Comparison of ENCODE assay signal across 7 cellular contexts in genomic region chr16:50627419-50627818, GRCh38. TPM values are rescaled to one million over a fixed set of nuclear protein-coding genes. Genes with fewer than 3 reads are reported as not detected.
A peak's percentile ranks its signal among the peaks of the same experiment; 100 is the strongest.
DNase-seq lines count a peak whose midpoint lies in the region; ATAC-seq and TF ChIP-seq lines count a peak whose summit lies in the region.

No MANE protein-coding gene starts in this region.

- POLR2A ChIA-PET in WTC11 (lab: Charles Lee) = no interaction called here

- peaks cover 8% of the 10 kb centered on the region for H3K27me3 Mint-ChIP-seq in GM23338 (ENCODE audit: insufficient read depth, low read depth, poor library complexity)
- H3K27me3 Mint-ChIP-seq in WTC11 (ENCODE audit: low read depth) = no peaks in the 10 kb centered on the region

- H3K9me3 ChIP-seq in neutrophil = no peaks in the 10 kb centered on the region

- no peaks in the 10 kb centered on the region for H3K9me3 Mint-ChIP-seq in GM23338
- no peaks in the 10 kb centered on the region for H3K9me3 Mint-ChIP-seq in WTC11

- no peaks in the 10 kb centered on the region for H3F3A ChIP-seq in GM23338 (replicated peaks; ENCODE audit: low read depth)

- no peaks in the 10 kb centered on the region for H3K4me1 ChIP-seq in GM23338 (ENCODE audit: insufficient read depth)
- peaks cover 19 to 24% of the 10 kb centered on the region in 2 experiments for H3K4me1 ChIP-seq in neutrophil (ENCODE audit: control insufficient read depth in 1 of 2, insufficient read depth in 1 of 2, low read depth in 1 of 2, low read length in 1 of 2)

- H3K27ac ChIP-seq in GM23338 (ENCODE audit: low read depth) (no peak overlapping the region), dorsolateral prefrontal cortex (peak overlapping the region in 1 of 59 donors; percentile 17), neutrophil (peak overlapping the region; percentile 83)

- ATAC-seq in GM23338 (peak; percentile 91), WTC11 (peak; percentile 89), GM21515 (IDR thresholded peaks at IDR 0.05; ENCODE audit: unreplicated experiment) (no peak), GM18502 (IDR thresholded peaks at IDR 0.05; ENCODE audit: poor library complexity, unreplicated experiment) (no peak)

- H3K4me1 Mint-ChIP-seq in GM23338 (peaks cover 11% of the 10 kb centered on the region), WTC11 (peaks cover 3% of the 10 kb centered on the region; the same call in 1 of the 2 replicates)

- H3K36me3 ChIP-seq in GM23338 (ENCODE audit: insufficient read depth) (no peaks in the 10 kb centered on the region), neutrophil (no peaks in the 10 kb centered on the region)

- peaks cover 2% of the 10 kb centered on the region; the same call in 1 of the 3 replicates for H3K36me3 Mint-ChIP-seq in GM23338 (ENCODE audit: low read depth)
- H3K36me3 Mint-ChIP-seq in WTC11 = no peaks in the 10 kb centered on the region

- no peak overlapping the region for H3K4me2 ChIP-seq in GM23338

- no peak overlapping the region for H3K27ac Mint-ChIP-seq in GM23338
- no peak overlapping the region for H3K27ac Mint-ChIP-seq in WTC11

- DNase-seq in GM23338 (ENCODE audit: low spot score) = peak; percentile 74
- DNase-seq in WTC11 (ENCODE audit: low spot score) = peak; percentile 42
- peak in 2 of 10 donors; percentile 21 to 49 for DNase-seq in dorsolateral prefrontal cortex
- no peak for DNase-seq in glomerular visceral epithelial cell (ENCODE audit: extremely low spot score)

- H3K4me3 ChIP-seq in GM23338 = no peak overlapping the region
- no peak overlapping the region for H3K4me3 ChIP-seq in dorsolateral prefrontal cortex
- H3K4me3 ChIP-seq in neutrophil (ENCODE audit: low read depth in 1 of 2, low read length in 1 of 2) = peak overlapping the region; percentile 16 to 22

- H3K79me2 ChIP-seq in GM23338 (replicated peaks; ENCODE audit: insufficient read depth) = no peaks in the 10 kb centered on the region

- intact Hi-C loops in dorsolateral prefrontal cortex (cut with DNase I) = no loop called here

- TF ChIP-seq CTCF in GM23338 (conservative IDR thresholded peaks at IDR 0.05; ENCODE audit: low read depth in 2 of 2) (peak; percentile 15 to 44; a peak in 3 of 4 replicates), WTC11 (IDR thresholded peaks at IDR 0.05) (no peak), dorsolateral prefrontal cortex (IDR thresholded peaks at IDR 0.05 in 54 of 56, conservative IDR thresholded peaks at IDR 0.05 in 2 of 56; ENCODE audit: low read depth in 1 of 56, partially characterized antibody in 56 of 56) (peak in 31 of 56 donors; percentile 9 to 55 (median 27)), neutrophil (IDR thresholded peaks at IDR 0.05) (no peak)

- H2AFZ ChIP-seq in GM23338 = no peak overlapping the region

- H3K4me3 Mint-ChIP-seq in GM23338 = no peak overlapping the region
- no peak overlapping the region for H3K4me3 Mint-ChIP-seq in WTC11

- H3K27me3 ChIP-seq in GM23338 (ENCODE audit: insufficient read depth) (no peaks in the 10 kb centered on the region), dorsolateral prefrontal cortex (no peaks in the 10 kb centered on the region), neutrophil (no peaks in the 10 kb centered on the region)

- CTCF ChIA-PET in WTC11 (lab: Charles Lee) = interaction anchor here (0.6 to 3.7 kb wide), 20 partner anchors 8 to 300 kb away, joined by 3 to 27 read pairs (median 4); no protein-coding TSS in a partner anchor

- no peaks in the 10 kb centered on the region for H4K20me1 ChIP-seq in GM23338 (replicated peaks; ENCODE audit: insufficient read depth)

- no peaks in the 10 kb centered on the region for H3K9me2 ChIP-seq in GM23338 (ENCODE audit: insufficient read depth)

TF ChIP-seq in WTC11, 78 proteins besides CTCF, POLR2A, EP300 and RAD21:
- TF ChIP-seq CREM (CRISPR knock-in tag; IDR thresholded peaks at IDR 0.05) (no peak), HMGA2 (CRISPR knock-in tag; IDR thresholded peaks at IDR 0.05) (no peak), TP53 (CRISPR knock-in tag; IDR thresholded peaks at IDR 0.05) (no peak), SMAD4 (CRISPR knock-in tag; IDR thresholded peaks at IDR 0.05) (no peak), GABPB1 (CRISPR knock-in tag; IDR thresholded peaks at IDR 0.05) (no peak), ZBTB21 (CRISPR knock-in tag; IDR thresholded peaks at IDR 0.05; ENCODE audit: borderline replicate concordance) (no peak), NFYB (CRISPR knock-in tag; conservative IDR thresholded peaks at IDR 0.05; ENCODE audit: low read depth) (no peak), FOXJ3 (CRISPR knock-in tag; IDR thresholded peaks at IDR 0.05; ENCODE audit: borderline replicate concordance) (no peak), ZNF423 (CRISPR knock-in tag; IDR thresholded peaks at IDR 0.05) (no peak), ZNF219 (CRISPR knock-in tag; IDR thresholded peaks at IDR 0.05; ENCODE audit: borderline replicate concordance) (no peak), KAT7 (CRISPR knock-in tag; IDR thresholded peaks at IDR 0.05; ENCODE audit: borderline replicate concordance) (no peak), GTF2I (CRISPR knock-in tag; conservative IDR thresholded peaks at IDR 0.05) (no peak), JAZF1 (CRISPR knock-in tag; IDR thresholded peaks at IDR 0.05) (no peak)
- TF ChIP-seq, protein P1, sequence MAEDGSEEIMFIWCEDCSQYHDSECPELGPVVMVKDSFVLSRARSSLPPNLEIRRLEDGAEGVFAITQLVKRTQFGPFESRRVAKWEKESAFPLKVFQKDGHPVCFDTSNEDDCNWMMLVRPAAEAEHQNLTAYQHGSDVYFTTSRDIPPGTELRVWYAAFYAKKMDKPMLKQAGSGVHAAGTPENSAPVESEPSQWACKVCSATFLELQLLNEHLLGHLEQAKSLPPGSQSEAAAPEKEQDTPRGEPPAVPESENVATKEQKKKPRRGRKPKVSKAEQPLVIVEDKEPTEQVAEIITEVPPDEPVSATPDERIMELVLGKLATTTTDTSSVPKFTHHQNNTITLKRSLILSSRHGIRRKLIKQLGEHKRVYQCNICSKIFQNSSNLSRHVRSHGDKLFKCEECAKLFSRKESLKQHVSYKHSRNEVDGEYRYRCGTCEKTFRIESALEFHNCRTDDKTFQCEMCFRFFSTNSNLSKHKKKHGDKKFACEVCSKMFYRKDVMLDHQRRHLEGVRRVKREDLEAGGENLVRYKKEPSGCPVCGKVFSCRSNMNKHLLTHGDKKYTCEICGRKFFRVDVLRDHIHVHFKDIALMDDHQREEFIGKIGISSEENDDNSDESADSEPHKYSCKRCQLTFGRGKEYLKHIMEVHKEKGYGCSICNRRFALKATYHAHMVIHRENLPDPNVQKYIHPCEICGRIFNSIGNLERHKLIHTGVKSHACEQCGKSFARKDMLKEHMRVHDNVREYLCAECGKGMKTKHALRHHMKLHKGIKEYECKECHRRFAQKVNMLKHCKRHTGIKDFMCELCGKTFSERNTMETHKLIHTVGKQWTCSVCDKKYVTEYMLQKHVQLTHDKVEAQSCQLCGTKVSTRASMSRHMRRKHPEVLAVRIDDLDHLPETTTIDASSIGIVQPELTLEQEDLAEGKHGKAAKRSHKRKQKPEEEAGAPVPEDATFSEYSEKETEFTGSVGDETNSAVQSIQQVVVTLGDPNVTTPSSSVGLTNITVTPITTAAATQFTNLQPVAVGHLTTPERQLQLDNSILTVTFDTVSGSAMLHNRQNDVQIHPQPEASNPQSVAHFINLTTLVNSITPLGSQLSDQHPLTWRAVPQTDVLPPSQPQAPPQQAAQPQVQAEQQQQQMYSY (CRISPR knock-in tag; IDR thresholded peaks at IDR 0.05) = no peak
- TF ChIP-seq, protein P2, sequence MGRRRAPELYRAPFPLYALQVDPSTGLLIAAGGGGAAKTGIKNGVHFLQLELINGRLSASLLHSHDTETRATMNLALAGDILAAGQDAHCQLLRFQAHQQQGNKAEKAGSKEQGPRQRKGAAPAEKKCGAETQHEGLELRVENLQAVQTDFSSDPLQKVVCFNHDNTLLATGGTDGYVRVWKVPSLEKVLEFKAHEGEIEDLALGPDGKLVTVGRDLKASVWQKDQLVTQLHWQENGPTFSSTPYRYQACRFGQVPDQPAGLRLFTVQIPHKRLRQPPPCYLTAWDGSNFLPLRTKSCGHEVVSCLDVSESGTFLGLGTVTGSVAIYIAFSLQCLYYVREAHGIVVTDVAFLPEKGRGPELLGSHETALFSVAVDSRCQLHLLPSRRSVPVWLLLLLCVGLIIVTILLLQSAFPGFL (CRISPR knock-in tag; IDR thresholded peaks at IDR 0.05; ENCODE audit: borderline replicate concordance) = no peak
- TF ChIP-seq, protein P3, sequence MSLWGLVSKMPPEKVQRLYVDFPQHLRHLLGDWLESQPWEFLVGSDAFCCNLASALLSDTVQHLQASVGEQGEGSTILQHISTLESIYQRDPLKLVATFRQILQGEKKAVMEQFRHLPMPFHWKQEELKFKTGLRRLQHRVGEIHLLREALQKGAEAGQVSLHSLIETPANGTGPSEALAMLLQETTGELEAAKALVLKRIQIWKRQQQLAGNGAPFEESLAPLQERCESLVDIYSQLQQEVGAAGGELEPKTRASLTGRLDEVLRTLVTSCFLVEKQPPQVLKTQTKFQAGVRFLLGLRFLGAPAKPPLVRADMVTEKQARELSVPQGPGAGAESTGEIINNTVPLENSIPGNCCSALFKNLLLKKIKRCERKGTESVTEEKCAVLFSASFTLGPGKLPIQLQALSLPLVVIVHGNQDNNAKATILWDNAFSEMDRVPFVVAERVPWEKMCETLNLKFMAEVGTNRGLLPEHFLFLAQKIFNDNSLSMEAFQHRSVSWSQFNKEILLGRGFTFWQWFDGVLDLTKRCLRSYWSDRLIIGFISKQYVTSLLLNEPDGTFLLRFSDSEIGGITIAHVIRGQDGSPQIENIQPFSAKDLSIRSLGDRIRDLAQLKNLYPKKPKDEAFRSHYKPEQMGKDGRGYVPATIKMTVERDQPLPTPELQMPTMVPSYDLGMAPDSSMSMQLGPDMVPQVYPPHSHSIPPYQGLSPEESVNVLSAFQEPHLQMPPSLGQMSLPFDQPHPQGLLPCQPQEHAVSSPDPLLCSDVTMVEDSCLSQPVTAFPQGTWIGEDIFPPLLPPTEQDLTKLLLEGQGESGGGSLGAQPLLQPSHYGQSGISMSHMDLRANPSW (CRISPR knock-in tag; conservative IDR thresholded peaks at IDR 0.05; ENCODE audit: low read depth) = no peak
TF ChIP-seq in WTC11: peak in this region for 0.

RNA-seq across cellular contexts. Expression of gene SNX20, which starts 53.7 kb away (rescaled TPM):
- total RNA-seq in GM23338 (2014; rRNA removed; shearing (Covaris generic)) = not detected in 2 replicates
- polyA plus RNA-seq in GM23338 (2016; fragmentation: Nextera tagmentation; extraction: Ambion mirVana) = not detected in 2 replicates
- total RNA-seq in WTC11 (2021) (0.14 TPM in 1 of 3 replicates, not detected in the others), dorsolateral prefrontal cortex (1 to 10 TPM in 67 of 120 experiments, under 1 TPM in 52, not detected in 1; 0.15 to 5.0 (median 1.1) TPM)

Comparison
In these comparisons a context has a peak if more than half of its experiments do, and no peak if none do; other contexts are left out.
1. ATAC-seq: peak in GM23338 (single experiment) and WTC11 (single experiment); none in GM21515 (single experiment) and GM18502 (single experiment).
2. H3K4me3 ChIP-seq: peak in neutrophil (2 of 2); none in GM23338 (single experiment) and dorsolateral prefrontal cortex (0 of 59).
3. CTCF ChIP-seq: peak in GM23338 (2 of 2) and dorsolateral prefrontal cortex (31 of 56); none in WTC11 (single experiment) and neutrophil (single experiment).